Comparison of ENCODE assay signal across 11 cellular contexts in genomic region chr9:35349287-35349990, GRCh38.
"Had no signal": no experiment of that assay in that cellular context is flagged by ENCODE, and none has a peak within 500 bp of the region (broad histone marks: within the 10 kb centered on the region; RNA-seq: fewer than 3 reads in every experiment).

No MANE protein-coding gene starts in this region.

- H3K27ac Mint-ChIP-seq: natural killer cell had no signal

- H3K9me3 ChIP-seq: neutrophil, testis had no signal

- H3K27me3 ChIP-seq: neutrophil, testis had no signal

- H3K4me2 ChIP-seq: smooth muscle cell had no signal

- H3K9me3 Mint-ChIP-seq: natural killer cell had no signal

- H3K4me1 Mint-ChIP-seq: natural killer cell had no signal

- H3K4me3 ChIP-seq: smooth muscle cell, testis had no signal

- DNase-seq: activated naive CD4-positive, alpha-beta T cell; activated T-cell treated with anti-CD3 and anti-CD28 coated beads for 4 hours; aorta; kidney; mesendoderm; natural killer cell; right cardiac atrium; stimulated activated naive CD8-positive, alpha-beta T cell treated with anti-CD3 and anti-CD28 coated beads, Interleukin-15, Interleukin-2, amounts not matched to agents 100 U/mL and 50 U/mL, for 24 hours; testis had no signal

- H3K36me3 ChIP-seq: neutrophil had no signal

- H3K4me3 Mint-ChIP-seq: natural killer cell had no signal

- H3K27ac ChIP-seq: neutrophil had no signal

- ATAC-seq: natural killer cell; right cardiac atrium; stimulated activated naive CD8-positive, alpha-beta T cell treated with anti-CD3 and anti-CD28 coated beads, Interleukin-15, Interleukin-2, amounts not matched to agents 100 U/mL and 50 U/mL, for 24 hours had no signal

- H3K36me3 Mint-ChIP-seq: natural killer cell had no signal
